Comparison of ENCODE assay signal across 1 cellular context in the genomic region with DNA sequence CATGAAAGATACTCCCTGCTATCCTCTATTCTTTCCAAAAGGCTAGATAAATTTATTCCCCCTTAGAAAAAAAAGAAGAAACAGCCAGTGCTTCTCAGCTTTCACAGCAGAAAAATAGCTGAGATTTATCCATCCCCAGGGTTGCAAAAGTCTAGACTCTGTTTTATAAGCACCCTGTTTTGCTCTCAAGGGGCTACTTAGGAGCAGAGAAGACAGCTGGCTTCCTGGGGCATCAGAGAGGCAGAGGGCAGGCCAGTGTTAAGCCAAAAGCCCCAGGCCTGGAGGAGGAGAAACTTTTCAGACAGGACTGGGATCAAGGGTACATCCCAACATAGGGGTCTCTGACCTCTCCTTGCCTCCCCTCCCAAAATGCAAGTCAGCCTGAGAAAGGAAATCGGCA.
TF ChIP-seq lines count a peak whose summit lies in the region.

No MANE protein-coding gene starts in this region.

TF ChIP-seq in GM23338, 12 proteins besides CTCF, POLR2A, EP300 and RAD21 (continued from another document):
- TF ChIP-seq, protein P1, sequence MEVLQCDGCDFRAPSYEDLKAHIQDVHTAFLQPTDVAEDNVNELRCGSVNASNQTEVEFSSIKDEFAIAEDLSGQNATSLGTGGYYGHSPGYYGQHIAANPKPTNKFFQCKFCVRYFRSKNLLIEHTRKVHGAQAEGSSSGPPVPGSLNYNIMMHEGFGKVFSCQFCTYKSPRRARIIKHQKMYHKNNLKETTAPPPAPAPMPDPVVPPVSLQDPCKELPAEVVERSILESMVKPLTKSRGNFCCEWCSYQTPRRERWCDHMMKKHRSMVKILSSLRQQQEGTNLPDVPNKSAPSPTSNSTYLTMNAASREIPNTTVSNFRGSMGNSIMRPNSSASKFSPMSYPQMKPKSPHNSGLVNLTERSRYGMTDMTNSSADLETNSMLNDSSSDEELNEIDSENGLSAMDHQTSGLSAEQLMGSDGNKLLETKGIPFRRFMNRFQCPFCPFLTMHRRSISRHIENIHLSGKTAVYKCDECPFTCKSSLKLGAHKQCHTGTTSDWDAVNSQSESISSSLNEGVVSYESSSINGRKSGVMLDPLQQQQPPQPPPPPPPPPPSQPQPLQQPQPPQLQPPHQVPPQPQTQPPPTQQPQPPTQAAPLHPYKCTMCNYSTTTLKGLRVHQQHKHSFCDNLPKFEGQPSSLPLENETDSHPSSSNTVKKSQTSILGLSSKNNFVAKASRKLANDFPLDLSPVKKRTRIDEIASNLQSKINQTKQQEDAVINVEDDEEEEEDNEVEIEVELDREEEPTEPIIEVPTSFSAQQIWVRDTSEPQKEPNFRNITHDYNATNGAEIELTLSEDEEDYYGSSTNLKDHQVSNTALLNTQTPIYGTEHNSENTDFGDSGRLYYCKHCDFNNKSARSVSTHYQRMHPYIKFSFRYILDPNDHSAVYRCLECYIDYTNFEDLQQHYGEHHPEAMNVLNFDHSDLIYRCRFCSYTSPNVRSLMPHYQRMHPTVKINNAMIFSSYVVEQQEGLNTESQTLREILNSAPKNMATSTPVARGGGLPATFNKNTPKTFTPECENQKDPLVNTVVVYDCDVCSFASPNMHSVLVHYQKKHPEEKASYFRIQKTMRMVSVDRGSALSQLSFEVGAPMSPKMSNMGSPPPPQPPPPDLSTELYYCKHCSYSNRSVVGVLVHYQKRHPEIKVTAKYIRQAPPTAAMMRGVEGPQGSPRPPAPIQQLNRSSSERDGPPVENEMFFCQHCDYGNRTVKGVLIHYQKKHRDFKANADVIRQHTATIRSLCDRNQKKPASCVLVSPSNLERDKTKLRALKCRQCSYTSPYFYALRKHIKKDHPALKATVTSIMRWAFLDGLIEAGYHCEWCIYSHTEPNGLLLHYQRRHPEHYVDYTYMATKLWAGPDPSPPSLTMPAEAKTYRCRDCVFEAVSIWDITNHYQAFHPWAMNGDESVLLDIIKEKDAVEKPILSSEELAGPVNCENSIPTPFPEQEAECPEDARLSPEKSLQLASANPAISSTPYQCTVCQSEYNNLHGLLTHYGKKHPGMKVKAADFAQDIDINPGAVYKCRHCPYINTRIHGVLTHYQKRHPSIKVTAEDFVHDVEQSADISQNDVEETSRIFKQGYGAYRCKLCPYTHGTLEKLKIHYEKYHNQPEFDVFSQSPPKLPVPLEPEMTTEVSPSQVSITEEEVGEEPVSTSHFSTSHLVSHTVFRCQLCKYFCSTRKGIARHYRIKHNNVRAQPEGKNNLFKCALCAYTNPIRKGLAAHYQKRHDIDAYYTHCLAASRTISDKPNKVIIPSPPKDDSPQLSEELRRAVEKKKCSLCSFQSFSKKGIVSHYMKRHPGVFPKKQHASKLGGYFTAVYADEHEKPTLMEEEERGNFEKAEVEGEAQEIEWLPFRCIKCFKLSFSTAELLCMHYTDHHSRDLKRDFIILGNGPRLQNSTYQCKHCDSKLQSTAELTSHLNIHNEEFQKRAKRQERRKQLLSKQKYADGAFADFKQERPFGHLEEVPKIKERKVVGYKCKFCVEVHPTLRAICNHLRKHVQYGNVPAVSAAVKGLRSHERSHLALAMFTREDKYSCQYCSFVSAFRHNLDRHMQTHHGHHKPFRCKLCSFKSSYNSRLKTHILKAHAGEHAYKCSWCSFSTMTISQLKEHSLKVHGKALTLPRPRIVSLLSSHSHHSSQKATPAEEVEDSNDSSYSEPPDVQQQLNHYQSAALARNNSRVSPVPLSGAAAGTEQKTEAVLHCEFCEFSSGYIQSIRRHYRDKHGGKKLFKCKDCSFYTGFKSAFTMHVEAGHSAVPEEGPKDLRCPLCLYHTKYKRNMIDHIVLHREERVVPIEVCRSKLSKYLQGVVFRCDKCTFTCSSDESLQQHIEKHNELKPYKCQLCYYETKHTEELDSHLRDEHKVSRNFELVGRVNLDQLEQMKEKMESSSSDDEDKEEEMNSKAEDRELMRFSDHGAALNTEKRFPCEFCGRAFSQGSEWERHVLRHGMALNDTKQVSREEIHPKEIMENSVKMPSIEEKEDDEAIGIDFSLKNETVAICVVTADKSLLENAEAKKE (CRISPR knock-in tag; IDR thresholded peaks at IDR 0.05) = no peak
